In genomic region chr5:169411016-169411788, GRCh38 we compare ENCODE assay signal across 16 cellular contexts.
DNase-seq lines count a peak whose midpoint lies in the region; ATAC-seq, FAIRE-seq and TF ChIP-seq lines count a peak whose summit lies in the region.
"Had no signal": no experiment of that assay in that cellular context is flagged by ENCODE, and none has a peak within 500 bp of the region (broad histone marks: within the 10 kb centered on the region; RNA-seq: fewer than 3 reads in every experiment).

No MANE protein-coding gene starts in this region.

- TF ChIP-seq CTCF in nephron (IDR thresholded peaks at IDR 0.05; ENCODE audit: unreplicated experiment in 3 of 3): no peak
- no peak for TF ChIP-seq CTCF in vagina (IDR thresholded peaks at IDR 0.05)

- H3K27me3 Mint-ChIP-seq in nephron (ENCODE audit: low read depth): peaks cover 7% of the 10 kb centered on the region

- ATAC-seq in SK-N-SH treated with all-trans-retinoic acid at 6 μM for 48 hours (no peak), left colon (no peak), HG03108 (IDR thresholded peaks at IDR 0.05; ENCODE audit: unreplicated experiment) (no peak)
- ATAC-seq: GM23338 had no signal

- no peak overlapping the region for H3K4me3 Mint-ChIP-seq in nephron
- H3K4me3 Mint-ChIP-seq: CD14-positive monocyte; CD8-positive, alpha-beta memory T cell; GM23338 had no signal

- no peaks in the 10 kb centered on the region for H3K9me2 ChIP-seq in GM23248 (ENCODE audit: insufficient read depth)

- no peaks in the 10 kb centered on the region for H3K9me3 Mint-ChIP-seq in nephron
- H3K9me3 Mint-ChIP-seq: CD8-positive, alpha-beta memory T cell; GM23338 had no signal

- no peaks in the 10 kb centered on the region for H3K36me3 Mint-ChIP-seq in nephron (ENCODE audit: low read depth)
- H3K36me3 Mint-ChIP-seq: CD14-positive monocyte; CD8-positive, alpha-beta memory T cell had no signal

- H3K79me2 ChIP-seq in GM23248 (ENCODE audit: insufficient read depth): no peaks in the 10 kb centered on the region

- no peak overlapping the region for H3K9ac ChIP-seq in GM23248

- in situ Hi-C loops in GM23248 (cut with MboI): no loop called here

- TF ChIP-seq POLR2A in vagina (IDR thresholded peaks at IDR 0.05): no peak
- no peak for TF ChIP-seq POLR2A in GM12891 (IDR thresholded peaks at IDR 0.05; ENCODE audit: low read depth, low read length)

- H3K9me3 ChIP-seq in GM23248 (ENCODE audit: low read depth): no peaks in the 10 kb centered on the region
- no peaks in the 10 kb centered on the region for H3K9me3 ChIP-seq in vagina
- H3K9me3 ChIP-seq: Caco-2 had no signal

- H3K4me1 Mint-ChIP-seq in nephron: peaks cover 48% of the 10 kb centered on the region
- H3K4me1 Mint-ChIP-seq: CD14-positive monocyte; CD8-positive, alpha-beta memory T cell; GM23338 had no signal

- peaks cover 36% of the 10 kb centered on the region for H3F3A ChIP-seq in GM23248 (ENCODE audit: insufficient read depth)

- H3K4me1 ChIP-seq in GM23248 (ENCODE audit: insufficient read depth): peaks cover 65% of the 10 kb centered on the region
- H3K4me1 ChIP-seq in vagina: peaks cover 17% of the 10 kb centered on the region

- no peaks in the 10 kb centered on the region for H4K20me1 ChIP-seq in GM23248 (ENCODE audit: insufficient read depth)

- DNase-seq in GM23248: no peak
- no peak for DNase-seq in vagina (ENCODE audit: extremely low spot score in 2 of 2)
- DNase-seq in GM12891 (ENCODE audit: insufficient read length, low spot score): no peak
- DNase-seq in left colon: no peak
- DNase-seq: Caco-2; CD8-positive, alpha-beta memory T cell; DND-41; GF-D8; H7 had no signal

- H3K36me3 ChIP-seq in GM23248 (ENCODE audit: low read depth) (no peaks in the 10 kb centered on the region), vagina (no peaks in the 10 kb centered on the region)

- WGBS in GM23248 (ENCODE audit: low coverage in 1 of 2, low lambda C conversion rate in 2 of 2, missing lambda C conversion rate in 2 of 2), 2 experiments: 40 to 46% methylated on average over 6 of the region's 6 CpGs

- no peak overlapping the region for H3K4me3 ChIP-seq in GM23248
- no peak overlapping the region for H3K4me3 ChIP-seq in vagina
- H3K4me3 ChIP-seq: GM23338 had no signal

- H3K27me3 ChIP-seq in GM23248 (replicated peaks; ENCODE audit: insufficient read depth) (no peaks in the 10 kb centered on the region), vagina (no peaks in the 10 kb centered on the region)

- FAIRE-seq in GM12891 (lab: Jason Lieb, UNC): no peak
- FAIRE-seq: A204.1 had no signal

- intact Hi-C loops in vagina (cut with DNase I): loop anchor here (2.0 kb wide), 1 partner anchor 20 kb away; no protein-coding TSS in a partner anchor
- intact Hi-C loops in left colon (cut with DNase I, micrococcal nuclease): no loop called here

- peak overlapping the region; percentile 43 for H3K4me2 ChIP-seq in GM23248 (ENCODE audit: unreplicated experiment)
- H3K4me2 ChIP-seq: GM23338 had no signal

- H3K27ac Mint-ChIP-seq in nephron: peak overlapping the region; percentile 4 to 66 (median 55)
- H3K27ac Mint-ChIP-seq: CD14-positive monocyte; CD8-positive, alpha-beta memory T cell; GM23338 had no signal

- H3K27ac ChIP-seq in GM23248: no peak overlapping the region
- H3K27ac ChIP-seq in vagina: peak overlapping the region; percentile 31
- H3K27ac ChIP-seq: HL-60 had no signal

- H2AFZ ChIP-seq in GM23248: no peak overlapping the region
- H2AFZ ChIP-seq: GM23338 had no signal

TF ChIP-seq in SK-N-SH treated with all-trans-retinoic acid at 6 μM for 48 hours, 23 proteins besides CTCF, POLR2A, EP300 and RAD21:
- TF ChIP-seq ARNTL (CRISPR knock-in tag; IDR thresholded peaks at IDR 0.05; ENCODE audit: borderline replicate concordance, low read depth) (no peak), ZNF565 (CRISPR knock-in tag; conservative IDR thresholded peaks at IDR 0.05; ENCODE audit: low read depth) (no peak), ZFP30 (CRISPR knock-in tag; IDR thresholded peaks at IDR 0.05) (no peak), TCF4 (CRISPR knock-in tag; IDR thresholded peaks at IDR 0.05; ENCODE audit: borderline replicate concordance) (peak; percentile 62; the same call in 1 of the 2 replicates), PATZ1 (CRISPR knock-in tag; IDR thresholded peaks at IDR 0.05; ENCODE audit: borderline replicate concordance) (no peak)
TF ChIP-seq in SK-N-SH treated with all-trans-retinoic acid at 6 μM for 48 hours: peak in this region for 1.

TF ChIP-seq in GM12891, 5 proteins besides CTCF, POLR2A, EP300 and RAD21:
- TF ChIP-seq POLR2AphosphoS5 (IDR thresholded peaks at IDR 0.05; ENCODE audit: low read depth, low read length) (no peak), PAX5 (IDR thresholded peaks at IDR 0.05; ENCODE audit: insufficient read depth, low read length, severe bottlenecking) (no peak), POU2F2 (IDR thresholded peaks at IDR 0.05; ENCODE audit: low read depth, low read length) (no peak), TAF1 (IDR thresholded peaks at IDR 0.05; ENCODE audit: low read depth, low read length) (no peak), SPI1 (IDR thresholded peaks at IDR 0.05; ENCODE audit: low read depth, low read length) (no peak)
